In the genomic region with DNA sequence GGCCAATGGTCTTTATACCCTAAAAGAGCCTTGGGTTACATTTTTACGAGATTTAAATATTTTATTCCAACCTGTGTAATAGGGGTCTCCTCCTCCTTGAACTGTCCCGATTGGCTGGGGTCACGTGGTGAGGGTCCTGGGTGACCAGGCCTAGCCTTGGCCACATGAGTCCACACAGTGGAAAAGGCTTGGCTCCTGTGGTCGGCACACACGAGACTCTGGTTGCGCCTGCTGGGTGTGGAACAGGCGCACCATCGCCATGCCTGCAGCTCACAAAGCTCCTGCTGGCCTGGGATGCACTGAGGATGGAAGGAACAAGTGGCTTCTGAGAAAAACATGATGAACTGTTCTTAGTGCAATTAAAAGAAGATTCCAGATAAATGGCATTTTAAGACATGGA, we compare ENCODE assay signal across 18 cellular contexts.
"Had no signal": no experiment of that assay in that cellular context is flagged by ENCODE, and none has a peak within 500 bp of the region (broad histone marks: within the 10 kb centered on the region; RNA-seq: fewer than 3 reads in every experiment).

No MANE protein-coding gene starts in this region.

- H3K4me3 Mint-ChIP-seq: activated B cell treated with CpG ODN at 0.5 μM for 24 hours; activated CD4-positive, alpha-beta T cell treated with anti-CD3 and anti-CD28 coated beads, Interleukin-2, amount 10 ng/mL, durations not matched to agents 24 days and 14 days; neural progenitor cell; T-helper 17 cell had no signal

- H3K4me2 ChIP-seq: neural progenitor cell had no signal

- H3K27me3 ChIP-seq: adrenal gland, esophagus muscularis mucosa, neural progenitor cell, transverse colon had no signal

- H3K4me1 Mint-ChIP-seq: activated B cell treated with CpG ODN at 0.5 μM for 24 hours; activated CD4-positive, alpha-beta T cell treated with anti-CD3 and anti-CD28 coated beads, Interleukin-2, amount 10 ng/mL, durations not matched to agents 24 days and 14 days; neural progenitor cell; T-helper 17 cell had no signal

- H3K4me1 ChIP-seq: adrenal gland, esophagus muscularis mucosa, neural progenitor cell, parathyroid adenoma, transverse colon had no signal

- H2AFZ ChIP-seq: neural progenitor cell, parathyroid adenoma had no signal

- DNase-seq: activated B cell treated with CpG ODN at 0.5 μM for 24 hours; activated CD4-positive, alpha-beta T cell treated with anti-CD3 and anti-CD28 coated beads, Interleukin-2, amount 10 ng/mL, durations not matched to agents 24 days and 14 days; activated CD8-positive, alpha-beta memory T cell treated with anti-CD3 and anti-CD28 coated beads for 24 hours; activated gamma-delta T cell; central memory CD4-positive, alpha-beta T cell; dermis blood vessel endothelial cell; glutamatergic neuron; mesenchymal stem cell; SHP77 treated with DMSO at 0.1 percent for 48 hours; stimulated activated CD4-positive, alpha-beta T cell treated with anti-CD3 and anti-CD28 coated beads, Interleukin-2, amount 100 ng/mL, for 24 hours; stimulated activated naive CD4-positive, alpha-beta T cell; substantia nigra; T-helper 17 cell; transverse colon had no signal

- H3K27ac Mint-ChIP-seq: activated B cell treated with CpG ODN at 0.5 μM for 24 hours; activated CD4-positive, alpha-beta T cell treated with anti-CD3 and anti-CD28 coated beads, Interleukin-2, amount 10 ng/mL, durations not matched to agents 24 days and 14 days; neural progenitor cell; T-helper 17 cell had no signal

- H3K4me3 ChIP-seq: adrenal gland, esophagus muscularis mucosa, neural progenitor cell, transverse colon had no signal

- H3K79me2 ChIP-seq: parathyroid adenoma had no signal

- H3K27me3 Mint-ChIP-seq: activated B cell treated with CpG ODN at 0.5 μM for 24 hours; activated CD4-positive, alpha-beta T cell treated with anti-CD3 and anti-CD28 coated beads, Interleukin-2, amount 10 ng/mL, durations not matched to agents 24 days and 14 days; T-helper 17 cell had no signal

- H3K9ac ChIP-seq: neural progenitor cell, parathyroid adenoma had no signal

- H3K27ac ChIP-seq: adrenal gland, esophagus muscularis mucosa, neural progenitor cell, parathyroid adenoma, transverse colon had no signal

- ATAC-seq: T-helper 17 cell had no signal
